Comparison of ENCODE assay signal across 8 cellular contexts in the genomic region with DNA sequence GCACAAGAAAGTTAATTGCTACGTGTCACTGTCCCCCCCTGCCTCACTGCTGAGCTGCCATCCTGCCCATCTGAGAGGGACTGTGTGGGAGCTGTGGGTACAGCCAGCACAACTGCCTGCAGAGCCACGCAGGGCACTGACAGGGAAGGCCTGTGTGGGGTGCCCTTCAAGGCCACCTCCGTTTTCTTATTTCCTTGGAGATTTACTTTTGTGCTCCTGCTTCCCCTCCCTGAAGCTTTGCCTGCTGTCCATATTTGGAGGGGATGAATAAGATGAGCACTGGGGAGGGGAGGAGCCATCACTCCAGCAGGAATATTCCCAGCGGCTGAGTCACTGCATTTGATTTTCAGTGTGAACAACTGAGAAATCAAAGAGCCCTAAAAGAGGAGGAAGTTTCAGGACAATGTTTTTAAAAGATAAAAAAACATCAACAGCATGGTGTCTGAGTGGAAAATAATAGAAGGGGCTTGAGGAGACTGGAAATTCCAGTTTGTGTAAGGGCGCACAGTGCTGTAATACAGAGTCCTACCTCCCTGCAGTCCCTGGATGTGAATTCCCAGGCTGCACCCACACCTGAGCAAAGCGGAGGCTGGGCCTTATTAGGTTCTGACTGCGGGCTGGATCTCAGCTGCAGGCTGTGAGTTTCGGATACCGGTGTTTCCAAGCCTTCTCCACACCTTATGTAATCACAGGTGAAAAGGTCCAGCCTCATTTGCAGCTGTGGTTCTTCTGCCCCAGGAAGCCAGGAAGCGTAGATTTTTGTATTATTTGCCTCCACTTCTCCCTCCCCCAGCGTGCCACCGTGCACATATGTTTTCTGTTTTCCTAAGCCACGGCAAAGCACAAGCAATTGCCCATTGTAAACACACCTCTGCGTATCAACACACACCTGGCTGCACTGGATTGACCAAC.
A peak's percentile ranks its signal among the peaks of the same experiment; 100 is the strongest.
DNase-seq lines count a peak whose midpoint lies in the region; ATAC-seq and TF ChIP-seq lines count a peak whose summit lies in the region.

No MANE protein-coding gene starts in this region.

- H3K9me3 ChIP-seq in ascending aorta (no peaks in the 10 kb centered on the region), tibial nerve (no peaks in the 10 kb centered on the region)

- TF ChIP-seq CTCF in ascending aorta (IDR thresholded peaks at IDR 0.05) (no peak), type B pancreatic cell (conservative IDR thresholded peaks at IDR 0.05) (no peak), tibial nerve (IDR thresholded peaks at IDR 0.05) (no peak)

- H3K4me1 ChIP-seq in ascending aorta (peaks cover 0 to 28% of the 10 kb centered on the region in 2 donors), tibial nerve (peaks cover 3 to 51% (median 11%) of the 10 kb centered on the region in 4 donors)

- DNase-seq in AG20443 (ENCODE audit: low spot score) (peak; percentile 92), LoVo (ENCODE audit: low spot score) (peak; percentile 58), ascending aorta (ENCODE audit: low spot score in 2 of 2) (peak in 1 of 2 donors; percentile 80), islet precursor cell (peak; percentile 86), type B pancreatic cell (ENCODE audit: extremely low spot score, unreplicated experiment) (no peak), tibial nerve (ENCODE audit: low spot score in 2 of 2) (no peak)
- DNase-seq in NK-92 treated with Interleukin-12 subunit alpha and Interleukin-12 subunit beta, amount 100 ng/mL, for 24 hours (lab: John Stamatoyannopoulos, UW), result no peak

- no peak overlapping the region for H3K4me3 ChIP-seq in ascending aorta
- H3K4me3 ChIP-seq in tibial nerve, result no peak overlapping the region

- peaks cover 0 to 2% of the 10 kb centered on the region in 2 donors for H3K36me3 ChIP-seq in ascending aorta
- H3K36me3 ChIP-seq in tibial nerve, result peaks cover 0 to 8% (median 0%) of the 10 kb centered on the region in 3 donors

- H3K27ac Mint-ChIP-seq in type B pancreatic cell, result peak overlapping the region; percentile 81

- intact Hi-C loops in ascending aorta (cut with DNase I), result loop anchor here (5.0 kb wide), 2 partner anchors 46 to 226 kb away; no protein-coding TSS in a partner anchor

- 58 to 64% methylated on average over 14 of the region's 14 CpGs for WGBS in tibial nerve, 2 donors

- H3K4me1 Mint-ChIP-seq in type B pancreatic cell (ENCODE audit: unreplicated experiment), result peaks cover 22% of the 10 kb centered on the region

- H3K36me3 Mint-ChIP-seq in type B pancreatic cell, result peaks cover 32% of the 10 kb centered on the region

- no peak for TF ChIP-seq POLR2A in tibial nerve (IDR thresholded peaks at IDR 0.05)

- ATAC-seq in HG03565 (IDR thresholded peaks at IDR 0.05; ENCODE audit: unreplicated experiment), result no peak

- peak overlapping the region; percentile 37 for H3K4me3 Mint-ChIP-seq in type B pancreatic cell

- H3K27ac ChIP-seq in ascending aorta (peak overlapping the region; percentile 22 to 43), tibial nerve (peak overlapping the region in 2 of 4 donors; percentile 13 to 30)

- H3K9me3 Mint-ChIP-seq in type B pancreatic cell, result no peaks in the 10 kb centered on the region

- H3K27me3 Mint-ChIP-seq in type B pancreatic cell, result no peaks in the 10 kb centered on the region

- no peaks in the 10 kb centered on the region for H3K27me3 ChIP-seq in ascending aorta
- H3K27me3 ChIP-seq in tibial nerve, result no peaks in the 10 kb centered on the region

- TF ChIP-seq EP300 in tibial nerve (IDR thresholded peaks at IDR 0.05), result no peak

Comparison
In these comparisons a context has a peak if more than half of its experiments do, and no peak if none do; other contexts are left out.
1. DNase-seq: peak in AG20443 (single experiment), LoVo (single experiment) and islet precursor cell (single experiment); none in type B pancreatic cell (single experiment), tibial nerve (0 of 2) and NK-92 treated with Interleukin-12 subunit alpha and Interleukin-12 subunit beta, amount 100 ng/mL, for 24 hours (single experiment).